ENCODE assay signal across 9 cellular contexts in the genomic region with DNA sequence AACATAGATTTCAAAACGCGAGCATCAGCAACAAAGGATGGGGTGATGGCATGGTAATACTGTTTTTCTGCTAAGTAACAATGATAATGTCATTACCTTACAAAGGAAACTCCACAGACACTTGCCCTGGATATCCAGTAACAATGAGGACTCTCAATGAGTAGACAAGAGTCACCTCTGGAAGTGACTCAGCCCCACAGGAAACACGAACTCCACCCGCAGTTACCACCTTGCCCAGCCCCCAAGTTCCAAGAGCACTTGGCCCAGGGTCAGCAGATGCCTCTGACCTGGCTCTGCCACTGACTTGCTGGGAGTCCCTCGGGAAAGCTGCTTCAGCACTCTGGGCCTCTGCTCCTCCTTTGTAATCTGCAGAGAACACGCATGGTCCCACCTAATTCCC.
DNase-seq lines count a peak whose midpoint lies in the region; ATAC-seq and TF ChIP-seq lines count a peak whose summit lies in the region.
"Had no signal": no experiment of that assay in that cellular context is flagged by ENCODE, and none has a peak within 500 bp of the region (broad histone marks: within the 10 kb centered on the region; RNA-seq: fewer than 3 reads in every experiment).

No MANE protein-coding gene starts in this region.

- POLR2A ChIA-PET in activated CD8-positive, alpha-beta T cell treated with anti-CD3 and anti-CD28 coated beads, Interleukin-2, amount 10 ng/mL, durations not matched to agents 7 days and 5 days (lab: Charles Lee) = no interaction called here

- no peak for TF ChIP-seq POLR2A in NB4 (IDR thresholded peaks at IDR 0.05; ENCODE audit: extremely low read depth, insufficient read length)

- peak; percentile 82 for ATAC-seq in activated CD8-positive, alpha-beta T cell treated with anti-CD3 and anti-CD28 coated beads, Interleukin-2, amount 10 ng/mL, durations not matched to agents 7 days and 5 days
- ATAC-seq in HG02840 (IDR thresholded peaks at IDR 0.05; ENCODE audit: low FRiP score, unreplicated experiment) = no peak

- peaks cover 61% of the 10 kb centered on the region for H3K4me1 Mint-ChIP-seq in activated CD8-positive, alpha-beta T cell treated with anti-CD3 and anti-CD28 coated beads, Interleukin-2, amount 10 ng/mL, durations not matched to agents 7 days and 5 days (ENCODE audit: low read depth)

- H3K27ac Mint-ChIP-seq in activated CD8-positive, alpha-beta T cell treated with anti-CD3 and anti-CD28 coated beads, Interleukin-2, amount 10 ng/mL, durations not matched to agents 7 days and 5 days = peak overlapping the region; percentile 83

- TF ChIP-seq CTCF in NB4 (IDR thresholded peaks at IDR 0.05; ENCODE audit: low read depth, low read length) = no peak

- peaks cover 33% of the 10 kb centered on the region for H3K36me3 Mint-ChIP-seq in activated CD8-positive, alpha-beta T cell treated with anti-CD3 and anti-CD28 coated beads, Interleukin-2, amount 10 ng/mL, durations not matched to agents 7 days and 5 days (ENCODE audit: low read depth)

- no peak overlapping the region for H3K4me3 ChIP-seq in NB4 (ENCODE audit: low read depth, low read length)

- CTCF ChIA-PET in activated CD8-positive, alpha-beta T cell treated with anti-CD3 and anti-CD28 coated beads, Interleukin-2, amount 10 ng/mL, durations not matched to agents 7 days and 5 days (lab: Charles Lee) = interaction anchor here (1.0 kb wide), 1 partner anchor 32 kb away, joined by 5 read pairs; no protein-coding TSS in a partner anchor

- no peaks in the 10 kb centered on the region for H3K27me3 Mint-ChIP-seq in activated CD8-positive, alpha-beta T cell treated with anti-CD3 and anti-CD28 coated beads, Interleukin-2, amount 10 ng/mL, durations not matched to agents 7 days and 5 days (ENCODE audit: low read depth)

- DNase-seq in NB4 (ENCODE audit: low read depth) = peak; percentile 8
- DNase-seq in activated CD8-positive, alpha-beta T cell treated with anti-CD3 and anti-CD28 coated beads, Interleukin-2, amount 10 ng/mL, durations not matched to agents 7 days and 5 days = peak; percentile 56
- no peak for DNase-seq in epithelial cell of prostate (ENCODE audit: low read depth, low spot score)
- DNase-seq in stimulated activated CD8-positive, alpha-beta memory T cell treated with anti-CD3 and anti-CD28 coated beads, Interleukin-15, amount 100 ng/mL, for 4 hours (ENCODE audit: low read depth in 2 of 2) = peak; percentile 8 to 33
- no peak for DNase-seq in NCI-H510A treated with DMSO at 0.1 percent for 48 hours (lab: John Stamatoyannopoulos, UW)
- no peak for DNase-seq in NCI-H1930 (lab: John Stamatoyannopoulos, UW)
- no peak for DNase-seq in NCI-H2196 treated with DMSO at 0.1 percent for 48 hours (lab: John Stamatoyannopoulos, UW; ENCODE audit: unreplicated experiment)
- DNase-seq: NCI-H1694 had no signal

- H3K9me3 Mint-ChIP-seq in activated CD8-positive, alpha-beta T cell treated with anti-CD3 and anti-CD28 coated beads, Interleukin-2, amount 10 ng/mL, durations not matched to agents 7 days and 5 days (ENCODE audit: insufficient read depth) = no peaks in the 10 kb centered on the region

- H3K27ac ChIP-seq in epithelial cell of prostate = peak overlapping the region; percentile 74

- peak overlapping the region; percentile 31 for H3K4me3 Mint-ChIP-seq in activated CD8-positive, alpha-beta T cell treated with anti-CD3 and anti-CD28 coated beads, Interleukin-2, amount 10 ng/mL, durations not matched to agents 7 days and 5 days

Comparison
In these comparisons a context has a peak if more than half of its experiments do, and no peak if none do; other contexts are left out.
1. DNase-seq: peak in NB4 (single experiment), activated CD8-positive, alpha-beta T cell treated with anti-CD3 and anti-CD28 coated beads, Interleukin-2, amount 10 ng/mL, durations not matched to agents 7 days and 5 days (single experiment) and stimulated activated CD8-positive, alpha-beta memory T cell treated with anti-CD3 and anti-CD28 coated beads, Interleukin-15, amount 100 ng/mL, for 4 hours (2 of 2); none in epithelial cell of prostate (single experiment), NCI-H510A treated with DMSO at 0.1 percent for 48 hours (single experiment), NCI-H1930 (0 of 2) and NCI-H2196 treated with DMSO at 0.1 percent for 48 hours (single experiment).